ENCODE assay signal across 12 cellular contexts in genomic region chr1:118154220-118154619, GRCh38. TPM values are rescaled to one million over a fixed set of nuclear protein-coding genes. Genes with fewer than 3 reads are reported as not detected.
A peak's percentile ranks its signal among the peaks of the same experiment; 100 is the strongest.
DNase-seq lines count a peak whose midpoint lies in the region; ATAC-seq, FAIRE-seq and TF ChIP-seq lines count a peak whose summit lies in the region.
"Had no signal": no experiment of that assay in that cellular context is flagged by ENCODE, and none has a peak within 500 bp of the region (broad histone marks: within the 10 kb centered on the region; RNA-seq: fewer than 3 reads in every experiment).

No MANE protein-coding gene starts in this region.

- no peak overlapping the region for H3K14ac ChIP-seq in H1 (ENCODE audit: insufficient read length)

- POLR2A ChIA-PET in H1 (lab: Charles Lee; ENCODE audit: partially characterized antibody) = no interaction called here

- no peak overlapping the region for H3K18ac ChIP-seq in H1 (ENCODE audit: extremely low read depth, low read length)

- H4K20me1 ChIP-seq in Loucy (ENCODE audit: insufficient read depth, low read length, poor library complexity, severe bottlenecking) = no peaks in the 10 kb centered on the region
- peaks cover 0 to 2% of the 10 kb centered on the region in 2 experiments for H4K20me1 ChIP-seq in H1 (replicated peaks in 1 of 2; ENCODE audit: control insufficient read depth in 1 of 2, insufficient read depth in 2 of 2, low read length in 2 of 2)
- H4K20me1 ChIP-seq: BLaER1 had no signal

- peak; percentile 37 for DNase-seq in NCI-H82 (lab: John Stamatoyannopoulos, UW)
- no peak for DNase-seq in NCI-H82 treated with DMSO at 0.1 percent for 48 hours (lab: John Stamatoyannopoulos, UW; ENCODE audit: unreplicated experiment)
- DNase-seq in H1 (ENCODE audit: low read depth in 1 of 2, low spot score in 2 of 2) = no peak
- DNase-seq in retinal pigment epithelial cell (ENCODE audit: low read depth) = no peak
- no peak for DNase-seq in stimulated activated naive CD4-positive, alpha-beta T cell (lab: John Stamatoyannopoulos, UW)
- no peak for DNase-seq in midbrain (lab: John Stamatoyannopoulos, UW)
- DNase-seq: NCI-H1048; stimulated activated CD8-positive, alpha-beta memory T cell treated with anti-CD3 and anti-CD28 coated beads, Interleukin-4, amount 100 ng/mL, for 48 hours had no signal

- peak; percentile 54 for TF ChIP-seq CTCF in Loucy (conservative IDR thresholded peaks at IDR 0.05; ENCODE audit: low read length)
- TF ChIP-seq CTCF in H1 (IDR thresholded peaks at IDR 0.05; ENCODE audit: control extremely low read depth in 1 of 3, insufficient read depth in 1 of 3, low read depth in 1 of 3, low read length in 3 of 3) = peak in 2 of 3 experiments; percentile 10 to 42; a peak in 2 of 4 replicates
- TF ChIP-seq CTCF in retinal pigment epithelial cell (conservative IDR thresholded peaks at IDR 0.05; ENCODE audit: low read depth, low read length) = peak; percentile 39

- H3F3A ChIP-seq in Loucy (ENCODE audit: low read depth) = no peaks in the 10 kb centered on the region

- H3K79me2 ChIP-seq in Loucy (ENCODE audit: insufficient read depth, low read length) (no peaks in the 10 kb centered on the region), H1 (ENCODE audit: control insufficient read depth in 1 of 2, insufficient read depth in 2 of 2, low read length in 2 of 2) (no peaks in the 10 kb centered on the region)

- no peak overlapping the region for H2BK5ac ChIP-seq in H1 (ENCODE audit: low read depth, low read length)

- no peak overlapping the region for H2BK120ac ChIP-seq in H1 (replicated peaks; ENCODE audit: low read depth, low read length)

- H2BK15ac ChIP-seq in H1 (ENCODE audit: low read length) = no peak overlapping the region

- no peak overlapping the region for H2AK5ac ChIP-seq in H1 (ENCODE audit: low read depth, low read length)

- H3K9ac ChIP-seq in Loucy (ENCODE audit: low read depth, low read length, poor library complexity, severe bottlenecking) (no peak overlapping the region), H1 (replicated peaks in 1 of 4; ENCODE audit: extremely low read depth in 1 of 4, low read depth in 3 of 4, low read length in 3 of 4) (no peak overlapping the region)
- H3K9ac ChIP-seq: BLaER1 had no signal

- H4K91ac ChIP-seq in H1 (replicated peaks; ENCODE audit: insufficient read length, low read length) = no peak overlapping the region

- no peak for ATAC-seq in HG03439 (IDR thresholded peaks at IDR 0.05; ENCODE audit: unreplicated experiment)

- H3K27me3 ChIP-seq in Loucy (ENCODE audit: insufficient read depth, low read length, poor library complexity, severe bottlenecking) (no peaks in the 10 kb centered on the region), H1 (replicated peaks in 1 of 4; ENCODE audit: control insufficient read depth in 3 of 4, extremely low read depth in 1 of 4, insufficient read depth in 3 of 4, low read length in 3 of 4) (no peaks in the 10 kb centered on the region)
- H3K27me3 ChIP-seq: BLaER1 had no signal

- no peak overlapping the region for H3K4ac ChIP-seq in H1 (replicated peaks; ENCODE audit: insufficient read length, low read depth, low read length)

- no peaks in the 10 kb centered on the region for H3K23me2 ChIP-seq in H1 (ENCODE audit: low read depth, low read length)

- no peak for FAIRE-seq in H1 (lab: Jason Lieb, UNC)
- FAIRE-seq: endometrium had no signal

- H3K9me3 ChIP-seq in Loucy (ENCODE audit: insufficient read depth, low read depth, low read length) (no peaks in the 10 kb centered on the region), H1 (ENCODE audit: insufficient read depth in 2 of 2, low read depth in 1 of 2, low read length in 1 of 2) (no peaks in the 10 kb centered on the region)
- H3K9me3 ChIP-seq: BLaER1 had no signal

- H3K4me2 ChIP-seq in Loucy (ENCODE audit: low read depth, low read length, poor library complexity, severe bottlenecking) (no peak overlapping the region), H1 (ENCODE audit: insufficient read depth in 1 of 2, low read depth in 2 of 2, low read length in 2 of 2) (no peak overlapping the region)
- H3K4me2 ChIP-seq: BLaER1 had no signal

- H3K23ac ChIP-seq in H1 (ENCODE audit: insufficient read length) = no peak overlapping the region

- peak; percentile 66 to 69 for TF ChIP-seq RAD21 in H1 (IDR thresholded peaks at IDR 0.05 in 1 of 2, conservative IDR thresholded peaks at IDR 0.05 in 1 of 2; ENCODE audit: low read depth in 2 of 2, low read length in 2 of 2)

- H3K4me3 ChIP-seq in Loucy (ENCODE audit: low read length, poor library complexity, severe bottlenecking) (no peak overlapping the region), H1 (ENCODE audit: extremely low read depth in 1 of 4, insufficient read depth in 2 of 4, low read depth in 3 of 4, low read length in 4 of 4) (no peak overlapping the region), retinal pigment epithelial cell (ENCODE audit: low read length) (no peak overlapping the region)
- H3K4me3 ChIP-seq: BLaER1 had no signal

- no peak overlapping the region for H4K8ac ChIP-seq in H1 (ENCODE audit: extremely low read depth, insufficient read depth, low read length)

- no peaks in the 10 kb centered on the region for H3K79me1 ChIP-seq in H1 (ENCODE audit: low read depth, low read length)

- H2BK20ac ChIP-seq in H1 (ENCODE audit: low read length) = no peak overlapping the region

- H3K4me1 ChIP-seq in Loucy (ENCODE audit: insufficient read depth, low read length, poor library complexity, severe bottlenecking) (no peaks in the 10 kb centered on the region), H1 (replicated peaks in 1 of 4; ENCODE audit: control insufficient read depth in 3 of 4, insufficient read depth in 4 of 4, low read length in 3 of 4) (no peaks in the 10 kb centered on the region)
- H3K4me1 ChIP-seq: BLaER1 had no signal

- H2AFZ ChIP-seq in Loucy (ENCODE audit: low read length) = no peak overlapping the region
- H2AFZ ChIP-seq in H1 (ENCODE audit: low read length) = no peak overlapping the region

- no peaks in the 10 kb centered on the region for H3K9me2 ChIP-seq in Loucy (replicated peaks; ENCODE audit: low read depth, low read length)

- H3K56ac ChIP-seq in H1 (replicated peaks; ENCODE audit: insufficient read length, low read depth, low read length) = no peak overlapping the region

- no peak overlapping the region for H4K5ac ChIP-seq in H1 (ENCODE audit: insufficient read length, low read depth, low read length)

- 86% methylated on average over 1 of the region's 1 CpG; no CpG with 5 or more reads in 1 of the 2 experiments for WGBS in H1 (ENCODE audit: extremely low coverage in 1 of 2, insufficient coverage in 1 of 2, insufficient read length in 1 of 2, insufficient replicate concordance in 2 of 2, low coverage in 1 of 2, low lambda C conversion rate in 2 of 2, missing lambda C conversion rate in 1 of 2), 2 experiments

- H3K36me3 ChIP-seq in Loucy (ENCODE audit: insufficient read depth, low read length) (no peaks in the 10 kb centered on the region), H1 (ENCODE audit: control insufficient read depth in 2 of 4, insufficient read depth in 4 of 4, low read length in 3 of 4) (no peaks in the 10 kb centered on the region)
- H3K36me3 ChIP-seq: BLaER1 had no signal

- TF ChIP-seq POLR2A in H1 (IDR thresholded peaks at IDR 0.05; ENCODE audit: control extremely low read depth in 1 of 2, low read depth in 2 of 2, low read length in 2 of 2) = no peak

- H3K27ac ChIP-seq in H1 (ENCODE audit: low read depth, low read length) = no peak overlapping the region
- H3K27ac ChIP-seq: BLaER1 had no signal

- H2BK12ac ChIP-seq in H1 (ENCODE audit: low read depth, low read length) = no peak overlapping the region

- no peak for TF ChIP-seq EP300 in H1 (IDR thresholded peaks at IDR 0.05; ENCODE audit: borderline replicate concordance in 1 of 2, low read depth in 2 of 2, low read length in 2 of 2)

- CTCF ChIA-PET in H1 (lab: Charles Lee; ENCODE audit: partially characterized antibody) = interaction anchor here (0.7 to 1.7 kb wide), 18 partner anchors 8 to 1122 kb away, joined by 3 to 6 read pairs (median 3); partner anchors contain the start of gene WARS2

TF ChIP-seq in H1, 55 proteins besides CTCF, POLR2A, EP300 and RAD21:
- TF ChIP-seq PHF8 (conservative IDR thresholded peaks at IDR 0.05; ENCODE audit: low read depth, low read length) (no peak), JUND (IDR thresholded peaks at IDR 0.05; ENCODE audit: low read length) (no peak), HDAC2 (IDR thresholded peaks at IDR 0.05; ENCODE audit: borderline replicate concordance in 1 of 2, low read depth in 2 of 2, low read length in 2 of 2) (no peak), GTF2F1 (IDR thresholded peaks at IDR 0.05; ENCODE audit: borderline replicate concordance, low read depth, low read length) (no peak), BRCA1 (IDR thresholded peaks at IDR 0.05; ENCODE audit: low read depth, low read length) (no peak), BACH1 (IDR thresholded peaks at IDR 0.05; ENCODE audit: low read length) (no peak), NRF1 (IDR thresholded peaks at IDR 0.05; ENCODE audit: low read depth, low read length) (no peak)
TF ChIP-seq in H1: peak in this region for 0.

RNA-seq across cellular contexts. Expression of gene SPAG17, which starts 30.8 kb away (rescaled TPM):
- 0.56 and 0.67 TPM in 2 replicates for total RNA-seq in H1 (2021; fragmentation: NEBNext Ultra II Directional; extraction: Animal tissue kit (Norgen Biotek cat#: 25700))
- polyA plus RNA-seq in H1 (2011; rRNA removed) = 0.20 and 0.62 TPM in 2 replicates
- 0.25 TPM for polyA plus RNA-seq in H1 (2011; cell fraction: cytosol; rRNA removed)
- polyA plus RNA-seq in H1 (2011; cell fraction: nucleus; rRNA removed) = 2.4 TPM
- 0.51 to 0.94 TPM (median 0.79 TPM) in 4 replicates for polyA plus RNA-seq in H1 (2012, experiment 1 of 2)
- polyA plus RNA-seq in H1 (2012, experiment 2 of 2) = not detected
- 0.91 TPM for polyA plus RNA-seq in H1 (2013, experiment 1 of 2)
- 0.87 TPM for polyA plus RNA-seq in H1 (2013, experiment 2 of 2)
- 0.05 and 3.5 TPM in 2 replicates for polyA minus RNA-seq in H1 (2011; rRNA and poly(A)+ RNA removed)
- polyA minus RNA-seq in H1 (2011; cell fraction: cytosol; rRNA and poly(A)+ RNA removed) = not detected
- 5.0 TPM for polyA minus RNA-seq in H1 (2011; cell fraction: nucleus; rRNA and poly(A)+ RNA removed)
